In genomic region chr15:51162865-51163762, GRCh38 we compare ENCODE assay signal across 8 cellular contexts.
A peak's percentile ranks its signal among the peaks of the same experiment; 100 is the strongest.
DNase-seq lines count a peak whose midpoint lies in the region; ATAC-seq and TF ChIP-seq lines count a peak whose summit lies in the region.

No MANE protein-coding gene starts in this region.

- H3K36me3 ChIP-seq in HAP-1 (replicated peaks) (no peaks in the 10 kb centered on the region), smooth muscle cell (ENCODE audit: low read depth) (no peaks in the 10 kb centered on the region)

- in situ Hi-C loops in HAP-1 (cut with MboI; ENCODE audit: low sequenced_read_pairs) = loop anchor here (10.0 kb wide), 1 partner anchor 232 kb away; no protein-coding TSS in a partner anchor

- no peaks in the 10 kb centered on the region for H3K4me1 Mint-ChIP-seq in immature natural killer cell

- H3K4me3 Mint-ChIP-seq in immature natural killer cell = no peak overlapping the region

- no peaks in the 10 kb centered on the region for H3F3A ChIP-seq in smooth muscle cell (ENCODE audit: low read depth)

- no peak for ATAC-seq in HG03457 (IDR thresholded peaks at IDR 0.05; ENCODE audit: unreplicated experiment)

- H3K9me3 ChIP-seq in HAP-1 (no peaks in the 10 kb centered on the region; the same call in 1 of the 2 replicates), smooth muscle cell (replicated peaks; ENCODE audit: low read depth) (no peaks in the 10 kb centered on the region)

- peak overlapping the region; percentile 68 for H2AFZ ChIP-seq in smooth muscle cell (ENCODE audit: low read depth)

- no peaks in the 10 kb centered on the region for H4K20me1 ChIP-seq in smooth muscle cell (ENCODE audit: low read depth)

- H3K27me3 ChIP-seq in HAP-1 (ENCODE audit: low read depth) = peaks cover 9% of the 10 kb centered on the region
- no peaks in the 10 kb centered on the region for H3K27me3 ChIP-seq in smooth muscle cell (ENCODE audit: low read depth)

- DNase-seq in DMS53 treated with DMSO at 0.1 percent for 48 hours (lab: John Stamatoyannopoulos, UW; ENCODE audit: unreplicated experiment) (peak; percentile 38), HAP-1 (ENCODE audit: low spot score in 2 of 2) (peak; percentile 43 to 81), NCI-H1417 (lab: John Stamatoyannopoulos, UW) (peak; percentile 28 to 78 (median 53)), UCSD-AML1 (lab: John Stamatoyannopoulos, UW; ENCODE audit: unreplicated experiment) (peak; percentile 50), brain pericyte (ENCODE audit: low read depth, low spot score) (peak; percentile 31), immature natural killer cell (peak; percentile 18 to 36 (median 32)), smooth muscle cell (lab: John Stamatoyannopoulos, UW; ENCODE audit: unreplicated experiment) (peak; percentile 8)

- H3K79me2 ChIP-seq in smooth muscle cell (ENCODE audit: low read depth) = no peaks in the 10 kb centered on the region

- no peak overlapping the region for H3K27ac ChIP-seq in smooth muscle cell (ENCODE audit: low read depth)

- no peaks in the 10 kb centered on the region for H3K9me3 Mint-ChIP-seq in immature natural killer cell

- no peak overlapping the region for H3K9ac ChIP-seq in smooth muscle cell (ENCODE audit: low read depth)

- no peaks in the 10 kb centered on the region for H3K4me1 ChIP-seq in HAP-1
- H3K4me1 ChIP-seq in smooth muscle cell (ENCODE audit: low read depth) = peaks cover 7% of the 10 kb centered on the region

- H3K36me3 Mint-ChIP-seq in immature natural killer cell = no peaks in the 10 kb centered on the region

- no peak overlapping the region for H3K27ac Mint-ChIP-seq in immature natural killer cell

- no peak overlapping the region for H3K4me3 ChIP-seq in HAP-1
- H3K4me3 ChIP-seq in smooth muscle cell = peak overlapping the region; percentile 42

- peak; percentile 95 for TF ChIP-seq CTCF in smooth muscle cell (IDR thresholded peaks at IDR 0.05; ENCODE audit: borderline replicate concordance, insufficient read depth, poor library complexity, severe bottlenecking)

- H3K27me3 Mint-ChIP-seq in immature natural killer cell (ENCODE audit: low read depth in 3 of 3) = peaks cover 0 to 16% (median 2%) of the 10 kb centered on the region in 3 donors

- peak overlapping the region; percentile 81 for H3K4me2 ChIP-seq in smooth muscle cell

- WGBS in smooth muscle cell (ENCODE audit: low lambda C conversion rate) = under 1% methylated on average over 8 of the region's 8 CpGs

Comparison
In these comparisons a context has a peak if more than half of its experiments do, and no peak if none do; other contexts are left out.
1. DNase-seq: peak in every context shown above with its lines; median percentile 62 in HAP-1; 53 in NCI-H1417; 50 in UCSD-AML1; 38 in DMS53 treated with DMSO at 0.1 percent for 48 hours; 32 in immature natural killer cell; 31 in brain pericyte; 8 in smooth muscle cell.